ENCODE assay signal across 10 cellular contexts in genomic region chr5:96790851-96791513, GRCh38. TPM values are rescaled to one million over a fixed set of nuclear protein-coding genes. Genes with fewer than 3 reads are reported as not detected.
A peak's percentile ranks its signal among the peaks of the same experiment; 100 is the strongest.
DNase-seq lines count a peak whose midpoint lies in the region; ATAC-seq and FAIRE-seq lines count a peak whose summit lies in the region.
"Had no signal": no experiment of that assay in that cellular context is flagged by ENCODE, and none has a peak within 500 bp of the region (broad histone marks: within the 10 kb centered on the region; RNA-seq: fewer than 3 reads in every experiment).

No MANE protein-coding gene starts in this region.

- H3K36me3 ChIP-seq in H7 (replicated peaks; ENCODE audit: control insufficient read depth, insufficient read depth, low read length), result no peaks in the 10 kb centered on the region; the same call in 1 of the 2 replicates

- H3K4me1 Mint-ChIP-seq in activated T-cell treated with anti-CD3 and anti-CD28 coated beads, Interleukin-2, amount 50 U/mL, for 72 hours (ENCODE audit: low read depth), result peaks cover 28% of the 10 kb centered on the region
- peaks cover 24 to 38% of the 10 kb centered on the region in 2 donors for H3K4me1 Mint-ChIP-seq in immature natural killer cell

- FAIRE-seq in RCC 7860 (lab: Jason Lieb, UNC), result no peak

- no peak for DNase-seq in activated T-cell treated with anti-CD3 and anti-CD28 coated beads, Interleukin-2, amount 50 U/mL, for 72 hours
- DNase-seq in activated T-cell treated with anti-CD3 and anti-CD28 coated beads for 4 hours (no peak), amniotic epithelial cell (ENCODE audit: low read depth) (peak; percentile 39), immature natural killer cell (no peak), stromal cell of bone marrow (ENCODE audit: low read depth) (peak; percentile 31), H7 (no peak), RCC 7860 (ENCODE audit: low spot score) (no peak)
- DNase-seq: erythroblast, NCI-H510A treated with DMSO at 0.1 percent for 48 hours had no signal

- H3K27me3 Mint-ChIP-seq in activated T-cell treated with anti-CD3 and anti-CD28 coated beads, Interleukin-2, amount 50 U/mL, for 72 hours (ENCODE audit: low read depth), result no peaks in the 10 kb centered on the region
- peaks cover 0 to 19% (median 2%) of the 10 kb centered on the region in 3 donors for H3K27me3 Mint-ChIP-seq in immature natural killer cell (ENCODE audit: low read depth in 3 of 3)

- H3K27me3 ChIP-seq in H7 (ENCODE audit: control insufficient read depth, insufficient read depth, low read length), result no peaks in the 10 kb centered on the region

- H3K4me3 ChIP-seq in H7 (ENCODE audit: insufficient read depth, low read depth, low read length), result no peak overlapping the region

- H3K9me3 Mint-ChIP-seq in activated T-cell treated with anti-CD3 and anti-CD28 coated beads, Interleukin-2, amount 50 U/mL, for 72 hours, result no peaks in the 10 kb centered on the region
- H3K9me3 Mint-ChIP-seq in immature natural killer cell, result no peaks in the 10 kb centered on the region

- peaks cover 17 to 58% of the 10 kb centered on the region in 2 donors for H3K36me3 Mint-ChIP-seq in activated T-cell treated with anti-CD3 and anti-CD28 coated beads, Interleukin-2, amount 50 U/mL, for 72 hours (ENCODE audit: insufficient read depth in 2 of 2)
- peaks cover 10 to 52% (median 40%) of the 10 kb centered on the region in 3 donors for H3K36me3 Mint-ChIP-seq in immature natural killer cell

- H3K27ac Mint-ChIP-seq in activated T-cell treated with anti-CD3 and anti-CD28 coated beads, Interleukin-2, amount 50 U/mL, for 72 hours, result peak overlapping the region; percentile 75
- H3K27ac Mint-ChIP-seq in immature natural killer cell, result peak overlapping the region in 5 of 6 donors; percentile 37 to 85 (median 71)

- no peak overlapping the region for H3K4me3 Mint-ChIP-seq in activated T-cell treated with anti-CD3 and anti-CD28 coated beads, Interleukin-2, amount 50 U/mL, for 72 hours
- no peak overlapping the region for H3K4me3 Mint-ChIP-seq in immature natural killer cell

- ATAC-seq in activated T-cell treated with anti-CD3 and anti-CD28 coated beads, Interleukin-2, amount 50 U/mL, for 72 hours (replicated peaks in 1 of 2), result no peak
- no peak for ATAC-seq in GM19397 (IDR thresholded peaks at IDR 0.05; ENCODE audit: unreplicated experiment)

RNA-seq across cellular contexts. Expression of gene ERAP1, which starts 16.8 kb away (rescaled TPM):
- total RNA-seq in activated T-cell treated with anti-CD3 and anti-CD28 coated beads, Interleukin-2, amount 50 U/mL, for 72 hours, result 100 to 1,000 TPM in 1 of 2 donors, 10 to 100 TPM in 1; 91.3 to 105 TPM
- 10 to 100 TPM; 44.5 to 81.3 (median 70.8) TPM for polyA plus RNA-seq in immature natural killer cell
- 8.9 and 10.5 TPM in 2 replicates for total RNA-seq in H7 (2014; rRNA removed; shearing (Covaris generic))

Comparison
In these comparisons a context has a peak if more than half of its experiments do, and no peak if none do; other contexts are left out.
1. DNase-seq: peak in amniotic epithelial cell (single experiment) and stromal cell of bone marrow (single experiment); none in activated T-cell treated with anti-CD3 and anti-CD28 coated beads, Interleukin-2, amount 50 U/mL, for 72 hours (0 of 2), activated T-cell treated with anti-CD3 and anti-CD28 coated beads for 4 hours (single experiment), immature natural killer cell (0 of 3), H7 (single experiment) and RCC 7860 (single experiment).